Comparison of ENCODE assay signal across 7 cellular contexts in genomic region chr1:61138921-61139320, GRCh38. TPM values are rescaled to one million over a fixed set of nuclear protein-coding genes. Genes with fewer than 3 reads are reported as not detected.
DNase-seq lines count a peak whose midpoint lies in the region; ATAC-seq and TF ChIP-seq lines count a peak whose summit lies in the region.
"Not testable (repeated sequence)": the region's sequence is repeated elsewhere in the genome, so short reads cannot be mapped to it uniquely, and the experiment has no call there.

No MANE protein-coding gene starts in this region.

- TF ChIP-seq CTCF in HFFc6 (IDR thresholded peaks at IDR 0.05); WTC11 (IDR thresholded peaks at IDR 0.05); MCF 10A (IDR thresholded peaks at IDR 0.05; ENCODE audit: unreplicated experiment); esophagus squamous epithelium (IDR thresholded peaks at IDR 0.05); right lobe of liver (IDR thresholded peaks at IDR 0.05); gastrocnemius medialis (IDR thresholded peaks at IDR 0.05 in 4 of 5, conservative IDR thresholded peaks at IDR 0.05 in 1 of 5); tibial artery (IDR thresholded peaks at IDR 0.05): not testable (repeated sequence)

- H3K27ac ChIP-seq in esophagus squamous epithelium (peak overlapping the region; percentile 70 to 85 (median 82)), right lobe of liver (peak overlapping the region in 2 of 3 donors; percentile 4 to 48), gastrocnemius medialis (peak overlapping the region; percentile 74 to 81 (median 78)), tibial artery (peak overlapping the region; percentile 23 to 31)

- H3K9me3 ChIP-seq in esophagus squamous epithelium, right lobe of liver, gastrocnemius medialis, tibial artery: not testable (repeated sequence)

- not testable (repeated sequence) for H3K27me3 Mint-ChIP-seq in HFFc6 (ENCODE audit: insufficient read depth); WTC11 (ENCODE audit: low read depth); MCF 10A (ENCODE audit: insufficient read depth, unreplicated experiment)

- TF ChIP-seq POLR2A in esophagus squamous epithelium (IDR thresholded peaks at IDR 0.05); right lobe of liver (IDR thresholded peaks at IDR 0.05); gastrocnemius medialis (IDR thresholded peaks at IDR 0.05): not testable (repeated sequence)

- H3K27me3 ChIP-seq in esophagus squamous epithelium, right lobe of liver, gastrocnemius medialis, tibial artery: not testable (repeated sequence)

- peak overlapping the region; percentile 20; the same call in 1 of the 2 replicates for H3K4me3 Mint-ChIP-seq in HFFc6
- not testable (repeated sequence) for H3K4me3 Mint-ChIP-seq in WTC11
- peak overlapping the region; percentile 66 for H3K4me3 Mint-ChIP-seq in MCF 10A (ENCODE audit: unreplicated experiment)

- in situ Hi-C loops in gastrocnemius medialis (cut with MboI; ENCODE audit: low sequenced_read_pairs in 4 of 4), result not testable (repeated sequence)

- H3K4me1 ChIP-seq in esophagus squamous epithelium, result peaks cover 28 to 75% (median 53%) of the 10 kb centered on the region in 3 donors
- peaks cover 5 to 48% (median 18%) of the 10 kb centered on the region in 4 donors for H3K4me1 ChIP-seq in right lobe of liver
- peaks cover 49 to 64% of the 10 kb centered on the region in 2 donors for H3K4me1 ChIP-seq in gastrocnemius medialis
- peaks cover 0 to 63% (median 39%) of the 10 kb centered on the region in 4 donors for H3K4me1 ChIP-seq in tibial artery

- peak overlapping the region in 3 of 4 donors; percentile 15 to 38 (median 27) for H3K4me3 ChIP-seq in esophagus squamous epithelium
- H3K4me3 ChIP-seq in right lobe of liver, tibial artery: not testable (repeated sequence)
- peak overlapping the region in 3 of 4 donors; percentile 1 to 26 (median 8) for H3K4me3 ChIP-seq in gastrocnemius medialis

- not testable (repeated sequence) for H3K9me3 Mint-ChIP-seq in HFFc6; WTC11; MCF 10A (ENCODE audit: unreplicated experiment)

- not testable (repeated sequence) for H3K36me3 ChIP-seq in esophagus squamous epithelium, right lobe of liver, gastrocnemius medialis, tibial artery

- H3K36me3 Mint-ChIP-seq in HFFc6 (ENCODE audit: low read depth); WTC11; MCF 10A (ENCODE audit: insufficient read depth, unreplicated experiment): not testable (repeated sequence)

- not testable (repeated sequence) for ATAC-seq in WTC11, right lobe of liver, gastrocnemius medialis

- not testable (repeated sequence) for DNase-seq in HFFc6; WTC11 (ENCODE audit: low spot score); MCF 10A (ENCODE audit: unreplicated experiment); esophagus squamous epithelium (lab: John Stamatoyannopoulos, UW); right lobe of liver; gastrocnemius medialis; tibial artery

- CTCF ChIA-PET in WTC11 (lab: Charles Lee), result not testable (repeated sequence)
- CTCF ChIA-PET in MCF 10A (lab: Yijun Ruan, JAX), result interaction anchor here (0.6 to 3.9 kb wide), 3 partner anchors 19 to 89 kb away, joined by 3 to 23 read pairs (median 4); no protein-coding TSS in a partner anchor

- not testable (repeated sequence) for BruUV-seq in MCF 10A (replicated peaks; lab: Mats Ljungman, UMichigan)

- peak overlapping the region; percentile 35; the same call in 1 of the 2 replicates for H3K27ac Mint-ChIP-seq in HFFc6
- H3K27ac Mint-ChIP-seq in WTC11, result 0 out of 2 replicates have a peak overlapping the region, but pooled peaks have one; percentile 48
- peak overlapping the region; percentile 64 for H3K27ac Mint-ChIP-seq in MCF 10A (ENCODE audit: low read depth, unreplicated experiment)

- WGBS in esophagus squamous epithelium, 2 donors, result 45 to 55% methylated on average over 5 of the region's 6 CpGs
- WGBS in right lobe of liver (ENCODE audit: insufficient coverage, low coverage, low lambda C conversion rate, missing lambda C conversion rate), result 61% methylated on average over 5 of the region's 6 CpGs

- H3K4me1 Mint-ChIP-seq in HFFc6 (ENCODE audit: low read depth) (peaks cover 52% of the 10 kb centered on the region), WTC11 (peaks cover 60% of the 10 kb centered on the region), MCF 10A (ENCODE audit: insufficient read depth, unreplicated experiment) (peaks cover 36% of the 10 kb centered on the region)

- intact Hi-C loops in MCF 10A (cut with micrococcal nuclease); esophagus squamous epithelium (cut with DNase I); right lobe of liver (cut with DNase I); gastrocnemius medialis (cut with DNase I; ENCODE audit: low total_unique reads); tibial artery (cut with DNase I; ENCODE audit: low total_unique reads): not testable (repeated sequence)

- POLR2A ChIA-PET in WTC11 (lab: Charles Lee), result not testable (repeated sequence)
- POLR2A ChIA-PET in MCF 10A (lab: Yijun Ruan, JAX), result interaction anchor here (0.6 to 6.7 kb wide), 20 partner anchors 9 to 208 kb away, joined by 3 to 154 read pairs (median 10); partner anchors contain the start of gene NFIA

RNA-seq across cellular contexts. Expression of gene NFIA, which starts 56.6 kb away (rescaled TPM):
- total RNA-seq in HFFc6 (2021; fragmentation: NEBNext Ultra II Directional; extraction: Animal tissue kit (Norgen Biotek cat#: 25700)), result 10 to 100 TPM in 4 of 6 experiments, 1 to 10 TPM in 2; 8.5 to 11.3 (median 10.4) TPM
- total RNA-seq in WTC11 (2021) (7.3 to 16.7 TPM (median 8.6 TPM) in 3 replicates), MCF 10A (2022) (47.4 and 54.8 TPM in 2 replicates), esophagus squamous epithelium (10 to 100 TPM; 27.9 to 79.9 (median 36.7) TPM), right lobe of liver (10 to 100 TPM; 36.7 to 97.2 (median 57.9) TPM), gastrocnemius medialis (10 to 100 TPM; 12.9 to 27.0 (median 26.6) TPM)

Comparison
In these comparisons a context has a peak if more than half of its experiments do, and no peak if none do; other contexts are left out.
1. H3K27ac ChIP-seq: peak in every context shown above with its lines; median percentile 82 in esophagus squamous epithelium; 78 in gastrocnemius medialis; 27 in tibial artery; 26 in right lobe of liver.